ENCODE assay signal across 28 cellular contexts in genomic region chrX:7432901-7433300, GRCh38.
DNase-seq lines count a peak whose midpoint lies in the region; ATAC-seq, FAIRE-seq and TF ChIP-seq lines count a peak whose summit lies in the region.
"Had no signal": no experiment of that assay in that cellular context is flagged by ENCODE, and none has a peak within 500 bp of the region (broad histone marks: within the 10 kb centered on the region; RNA-seq: fewer than 3 reads in every experiment).

No MANE protein-coding gene starts in this region.

- DNase-seq in astrocyte (ENCODE audit: low read depth) (no peak), bronchial epithelial cell (ENCODE audit: low read depth) (peak; percentile 84), keratinocyte (ENCODE audit: low read depth, low spot score) (no peak), transverse colon (no peak)
- no peak for DNase-seq in activated CD4-positive, alpha-beta T cell treated with anti-CD3 and anti-CD28 coated beads, Interleukin-2, amount 10 ng/mL, durations not matched to agents 7 days and 5 days
- DNase-seq: 8988T; ACHN; BE2C; C1 segment of cervical spinal cord; CD4-positive, alpha-beta memory T cell; CD4-positive, CD25-positive, alpha-beta regulatory T cell; CD8-positive, alpha-beta memory T cell; COR-L47; DMS 273 treated with DMSO at 0.1 percent for 48 hours; DMS153; DMS53; DMS79; DND-41; EL; GDM1 had no signal

- no peak overlapping the region for H3K27ac Mint-ChIP-seq in astrocyte (ENCODE audit: unreplicated experiment)
- H3K27ac Mint-ChIP-seq in activated CD4-positive, alpha-beta T cell treated with anti-CD3 and anti-CD28 coated beads, Interleukin-2, amount 10 ng/mL, durations not matched to agents 7 days and 5 days = no peak overlapping the region
- H3K27ac Mint-ChIP-seq: CD14-positive monocyte; CD4-positive, alpha-beta memory T cell; CD4-positive, CD25-positive, alpha-beta regulatory T cell; CD8-positive, alpha-beta memory T cell had no signal

- H2AFZ ChIP-seq in astrocyte (ENCODE audit: low read depth, low read length) (no peak overlapping the region), keratinocyte (ENCODE audit: control insufficient read depth, low read length) (no peak overlapping the region)

- dilution Hi-C loops in keratinocyte (cut with MboI; ENCODE audit: extremely low pct_ligation_motif_present, low sequenced_read_pairs) = no loop called here

- H3K9ac ChIP-seq in astrocyte (ENCODE audit: low read length) = no peak overlapping the region
- H3K9ac ChIP-seq in keratinocyte (ENCODE audit: control insufficient read depth, extremely low read depth, insufficient read depth, low read length) = no peak overlapping the region
- H3K9ac ChIP-seq: BLaER1 had no signal

- H3K36me3 ChIP-seq in astrocyte (ENCODE audit: insufficient read depth, low read length) (no peaks in the 10 kb centered on the region), bronchial epithelial cell (ENCODE audit: control insufficient read depth, insufficient read depth, low read length) (no peaks in the 10 kb centered on the region), keratinocyte (ENCODE audit: control insufficient read depth in 2 of 2, extremely low read depth in 1 of 2, insufficient read depth in 2 of 2, low read length in 2 of 2) (no peaks in the 10 kb centered on the region), transverse colon (no peaks in the 10 kb centered on the region)
- H3K36me3 ChIP-seq: BE2C, BLaER1 had no signal

- H3K27me3 ChIP-seq in astrocyte (ENCODE audit: insufficient read depth, low read length) (no peaks in the 10 kb centered on the region), bronchial epithelial cell (ENCODE audit: control insufficient read depth, insufficient read depth, low read length) (no peaks in the 10 kb centered on the region), keratinocyte (ENCODE audit: control insufficient read depth, extremely low read depth, insufficient read depth, low read length) (no peaks in the 10 kb centered on the region), transverse colon (no peaks in the 10 kb centered on the region)
- H3K27me3 ChIP-seq: BE2C, BLaER1 had no signal

- peaks cover 12% of the 10 kb centered on the region for H3K4me1 Mint-ChIP-seq in astrocyte (ENCODE audit: low read depth, unreplicated experiment)
- H3K4me1 Mint-ChIP-seq in activated CD4-positive, alpha-beta T cell treated with anti-CD3 and anti-CD28 coated beads, Interleukin-2, amount 10 ng/mL, durations not matched to agents 7 days and 5 days = no peaks in the 10 kb centered on the region
- H3K4me1 Mint-ChIP-seq: CD14-positive monocyte; CD4-positive, alpha-beta memory T cell; CD4-positive, CD25-positive, alpha-beta regulatory T cell; CD8-positive, alpha-beta memory T cell had no signal

- no peaks in the 10 kb centered on the region for H4K20me1 ChIP-seq in astrocyte (ENCODE audit: insufficient read depth, low read length)
- H4K20me1 ChIP-seq in keratinocyte (ENCODE audit: control insufficient read depth, extremely low read depth, insufficient read depth, low read length) = no peaks in the 10 kb centered on the region
- H4K20me1 ChIP-seq: BLaER1 had no signal

- H3K4me1 ChIP-seq in astrocyte (ENCODE audit: insufficient read depth, low read length) (no peaks in the 10 kb centered on the region), keratinocyte (ENCODE audit: control insufficient read depth, extremely low read depth, insufficient read depth, low read length) (peaks cover 16% of the 10 kb centered on the region), transverse colon (no peaks in the 10 kb centered on the region)
- H3K4me1 ChIP-seq: BE2C, BLaER1 had no signal

- in situ Hi-C loops in transverse colon (cut with MboI; ENCODE audit: low pct_ligation_motif_present in 1 of 4, low pct_unique_long_range_greater_than_20kb in 1 of 4, low sequenced_read_pairs in 3 of 4) = no loop called here

- POLR2A ChIA-PET in activated CD4-positive, alpha-beta T cell treated with anti-CD3 and anti-CD28 coated beads, Interleukin-2, amount 10 ng/mL, durations not matched to agents 7 days and 5 days (lab: Charles Lee) = no interaction called here

- no peaks in the 10 kb centered on the region for H3K9me3 Mint-ChIP-seq in astrocyte (ENCODE audit: unreplicated experiment)
- peaks cover 3% of the 10 kb centered on the region for H3K9me3 Mint-ChIP-seq in activated CD4-positive, alpha-beta T cell treated with anti-CD3 and anti-CD28 coated beads, Interleukin-2, amount 10 ng/mL, durations not matched to agents 7 days and 5 days

- peaks cover 2% of the 10 kb centered on the region for H3K27me3 Mint-ChIP-seq in astrocyte (ENCODE audit: low read depth, unreplicated experiment)
- H3K27me3 Mint-ChIP-seq in activated CD4-positive, alpha-beta T cell treated with anti-CD3 and anti-CD28 coated beads, Interleukin-2, amount 10 ng/mL, durations not matched to agents 7 days and 5 days = no peaks in the 10 kb centered on the region
- H3K27me3 Mint-ChIP-seq: CD4-positive, alpha-beta memory T cell; CD4-positive, CD25-positive, alpha-beta regulatory T cell; CD8-positive, alpha-beta memory T cell had no signal

- TF ChIP-seq POLR2A in transverse colon (IDR thresholded peaks at IDR 0.05) = no peak

- H3K9me3 ChIP-seq in astrocyte (ENCODE audit: insufficient read depth, low read depth, low read length) = no peaks in the 10 kb centered on the region
- no peaks in the 10 kb centered on the region for H3K9me3 ChIP-seq in keratinocyte (ENCODE audit: control insufficient read depth, low read depth, low read length)
- H3K9me3 ChIP-seq in transverse colon = no peaks in the 10 kb centered on the region
- H3K9me3 ChIP-seq: BE2C, BLaER1 had no signal

- H3K79me2 ChIP-seq in astrocyte (ENCODE audit: insufficient read depth, low read length) (no peaks in the 10 kb centered on the region), keratinocyte (ENCODE audit: control insufficient read depth, insufficient read depth, low read length) (no peaks in the 10 kb centered on the region)

- no peaks in the 10 kb centered on the region for H3K9me1 ChIP-seq in keratinocyte (ENCODE audit: control insufficient read depth, extremely low read depth, insufficient read depth, low read length)

- H3K4me2 ChIP-seq in astrocyte (ENCODE audit: low read length) (no peak overlapping the region), keratinocyte (ENCODE audit: control insufficient read depth, extremely low read depth, insufficient read depth, low read depth, low read length) (peak overlapping the region; percentile 49)
- H3K4me2 ChIP-seq: BLaER1 had no signal

- intact Hi-C loops in transverse colon (cut with DNase I; ENCODE audit: low total_unique reads) = no loop called here

- H3K4me3 Mint-ChIP-seq in astrocyte (ENCODE audit: unreplicated experiment) = no peak overlapping the region
- H3K4me3 Mint-ChIP-seq in activated CD4-positive, alpha-beta T cell treated with anti-CD3 and anti-CD28 coated beads, Interleukin-2, amount 10 ng/mL, durations not matched to agents 7 days and 5 days = no peak overlapping the region
- H3K4me3 Mint-ChIP-seq: CD14-positive monocyte; CD4-positive, alpha-beta memory T cell; CD4-positive, CD25-positive, alpha-beta regulatory T cell; CD8-positive, alpha-beta memory T cell had no signal

- H3K4me3 ChIP-seq in astrocyte (ENCODE audit: insufficient read depth, low read depth, low read length) = no peak overlapping the region
- no peak overlapping the region for H3K4me3 ChIP-seq in bronchial epithelial cell (ENCODE audit: low read depth, low read length)
- no peak overlapping the region for H3K4me3 ChIP-seq in keratinocyte (ENCODE audit: control insufficient read depth in 2 of 3, extremely low read depth in 1 of 3, insufficient read depth in 2 of 3, low read depth in 1 of 3, low read length in 3 of 3)
- no peak overlapping the region for H3K4me3 ChIP-seq in transverse colon
- H3K4me3 ChIP-seq: BLaER1, GM12878 had no signal

- no peaks in the 10 kb centered on the region for H3K36me3 Mint-ChIP-seq in astrocyte (ENCODE audit: low read depth, unreplicated experiment)
- H3K36me3 Mint-ChIP-seq in activated CD4-positive, alpha-beta T cell treated with anti-CD3 and anti-CD28 coated beads, Interleukin-2, amount 10 ng/mL, durations not matched to agents 7 days and 5 days (ENCODE audit: low read depth) = no peaks in the 10 kb centered on the region
- H3K36me3 Mint-ChIP-seq: CD14-positive monocyte; CD4-positive, alpha-beta memory T cell; CD4-positive, CD25-positive, alpha-beta regulatory T cell; CD8-positive, alpha-beta memory T cell had no signal

- no peak for TF ChIP-seq CTCF in astrocyte (IDR thresholded peaks at IDR 0.05; ENCODE audit: insufficient read depth, low read depth, low read length)
- TF ChIP-seq CTCF in bronchial epithelial cell (IDR thresholded peaks at IDR 0.05; ENCODE audit: insufficient read depth, low read length, severe bottlenecking) = no peak
- TF ChIP-seq CTCF in keratinocyte (optimal IDR thresholded peaks at IDR 0.05 in 1 of 3, IDR thresholded peaks at IDR 0.05 in 1 of 3, conservative IDR thresholded peaks at IDR 0.05 in 1 of 3; ENCODE audit: extremely low read depth in 1 of 3, insufficient read depth in 2 of 3, low read length in 3 of 3) = no peak
- no peak for TF ChIP-seq CTCF in transverse colon (IDR thresholded peaks at IDR 0.05)

- ATAC-seq in esophagus mucosa = peak; percentile 65
- ATAC-seq in GM21381 (IDR thresholded peaks at IDR 0.05; ENCODE audit: unreplicated experiment) = no peak
- ATAC-seq: GM12878 had no signal

- CTCF ChIA-PET in activated CD4-positive, alpha-beta T cell treated with anti-CD3 and anti-CD28 coated beads, Interleukin-2, amount 10 ng/mL, durations not matched to agents 7 days and 5 days (lab: Charles Lee) = no interaction called here

- peak; percentile 82 for FAIRE-seq in astrocyte (lab: Jason Lieb, UNC)
- FAIRE-seq in bronchial epithelial cell (lab: Jason Lieb, UNC) = no peak
- FAIRE-seq in keratinocyte (lab: Jason Lieb, UNC) = peak; percentile 51
- FAIRE-seq: A204.1, GM12878, GM12892, GM18507 had no signal

- H3K27ac ChIP-seq in astrocyte (ENCODE audit: low read depth, low read length) (no peak overlapping the region), keratinocyte (ENCODE audit: control insufficient read depth, insufficient read depth, low read length) (no peak overlapping the region), transverse colon (no peak overlapping the region)
- H3K27ac ChIP-seq: BLaER1 had no signal

- 45 to 81% methylated on average over 2 of the region's 2 CpGs for WGBS in transverse colon (ENCODE audit: low coverage in 1 of 2), 2 donors

- TF ChIP-seq EP300 in transverse colon (IDR thresholded peaks at IDR 0.05; ENCODE audit: low read depth) = no peak
